Comparison of ENCODE assay signal across 30 cellular contexts in genomic region chr18:8247700-8248099, GRCh38.
"Had no signal": no experiment of that assay in that cellular context is flagged by ENCODE, and none has a peak within 500 bp of the region (broad histone marks: within the 10 kb centered on the region; RNA-seq: fewer than 3 reads in every experiment).

No MANE protein-coding gene starts in this region.

- FAIRE-seq: small intestine, urothelium cell line had no signal

- H3K27me3 ChIP-seq: ascending aorta, brain microvascular endothelial cell, gastrocnemius medialis, sigmoid colon had no signal

- H3K4me3 ChIP-seq: ascending aorta, coronary artery, gastrocnemius medialis, psoas muscle, sigmoid colon, thoracic aorta had no signal

- H3K4me1 ChIP-seq: ascending aorta, gastrocnemius medialis, parathyroid adenoma, psoas muscle had no signal

- DNase-seq: activated CD4-positive, alpha-beta T cell treated with anti-CD3 and anti-CD28 coated beads for 4 hours; activated CD4-positive, alpha-beta T cell treated with anti-CD3 and anti-CD28 coated beads, Interleukin-2, amount 50 U/mL, for 4 hours; activated effector memory CD4-positive, alpha-beta T cell treated with Interleukin-2 at 50 U/mL for 16 hours; activated naive CD4-positive, alpha-beta T cell treated with anti-CD3 and anti-CD28 coated beads for 36 hours; activated naive CD8-positive, alpha-beta T cell treated with anti-CD3 and anti-CD28 coated beads for 36 hours; activated T-cell treated with anti-CD3 and anti-CD28 coated beads for 4 hours; brain microvascular endothelial cell; effector memory CD8-positive, alpha-beta T cell; erythroblast; gastrocnemius medialis; glutamatergic neuron; islet precursor cell; mammary epithelial cell; naive B cell; nephron progenitor cell; nucleus accumbens; psoas muscle; sigmoid colon; small intestine; stimulated activated CD4-positive, alpha-beta T cell treated with anti-CD3 and anti-CD28 coated beads, Interleukin-4, amount 100 ng/mL, for 24 hours; trophoblast cell had no signal

- H3K9me3 Mint-ChIP-seq: activated naive CD4-positive, alpha-beta T cell treated with anti-CD3 and anti-CD28 coated beads for 36 hours; activated naive CD8-positive, alpha-beta T cell treated with anti-CD3 and anti-CD28 coated beads for 36 hours; effector memory CD8-positive, alpha-beta T cell; stimulated activated effector memory CD8-positive, alpha-beta T cell treated with anti-CD3 and anti-CD28 coated beads, Interleukin-12 subunit alpha, Interleukin-12 subunit beta, amount 100 ng/mL, for 72 hours; T-helper 2 cell treated with Interferon-gamma antibody and Interleukin-4, amounts not matched to agents 5 μg/mL and 100 μg/mL, for 36 hours had no signal

- H3K36me3 Mint-ChIP-seq: activated naive CD8-positive, alpha-beta T cell treated with anti-CD3 and anti-CD28 coated beads for 36 hours; naive B cell; stimulated activated effector memory CD8-positive, alpha-beta T cell treated with anti-CD3 and anti-CD28 coated beads, Interleukin-12 subunit alpha, Interleukin-12 subunit beta, amount 100 ng/mL, for 72 hours had no signal

- H3K9ac ChIP-seq: parathyroid adenoma had no signal

- H3K27ac Mint-ChIP-seq: activated naive CD4-positive, alpha-beta T cell treated with anti-CD3 and anti-CD28 coated beads for 36 hours; activated naive CD8-positive, alpha-beta T cell treated with anti-CD3 and anti-CD28 coated beads for 36 hours; effector memory CD8-positive, alpha-beta T cell; mesothelial cell of epicardium; naive B cell; nephron progenitor cell; stimulated activated effector memory CD8-positive, alpha-beta T cell treated with anti-CD3 and anti-CD28 coated beads, Interleukin-12 subunit alpha, Interleukin-12 subunit beta, amount 100 ng/mL, for 72 hours; stimulated activated naive CD8-positive, alpha-beta T cell treated with anti-CD3 and anti-CD28 coated beads, Interleukin-15, Interleukin-2, amounts not matched to agents 100 ng/mL and 50 ng/mL, for 24 hours; T-helper 2 cell treated with Interferon-gamma antibody and Interleukin-4, amounts not matched to agents 5 μg/mL and 100 μg/mL, for 36 hours had no signal

- H3K4me1 Mint-ChIP-seq: activated naive CD8-positive, alpha-beta T cell treated with anti-CD3 and anti-CD28 coated beads for 36 hours; naive B cell; stimulated activated effector memory CD8-positive, alpha-beta T cell treated with anti-CD3 and anti-CD28 coated beads, Interleukin-12 subunit alpha, Interleukin-12 subunit beta, amount 100 ng/mL, for 72 hours had no signal

- H3K36me3 ChIP-seq: brain microvascular endothelial cell, gastrocnemius medialis, thoracic aorta had no signal

- ATAC-seq: effector memory CD8-positive, alpha-beta T cell; gastrocnemius medialis; psoas muscle; stimulated activated effector memory CD8-positive, alpha-beta T cell treated with anti-CD3 and anti-CD28 coated beads, Interleukin-12 subunit alpha, Interleukin-12 subunit beta, amount 100 ng/mL, for 72 hours had no signal

- H3K4me3 Mint-ChIP-seq: activated naive CD4-positive, alpha-beta T cell treated with anti-CD3 and anti-CD28 coated beads for 36 hours; activated naive CD8-positive, alpha-beta T cell treated with anti-CD3 and anti-CD28 coated beads for 36 hours; effector memory CD8-positive, alpha-beta T cell; mesothelial cell of epicardium; nephron progenitor cell; stimulated activated effector memory CD8-positive, alpha-beta T cell treated with anti-CD3 and anti-CD28 coated beads, Interleukin-12 subunit alpha, Interleukin-12 subunit beta, amount 100 ng/mL, for 72 hours; stimulated activated naive CD8-positive, alpha-beta T cell treated with anti-CD3 and anti-CD28 coated beads, Interleukin-15, Interleukin-2, amounts not matched to agents 100 ng/mL and 50 ng/mL, for 24 hours; T-helper 2 cell treated with Interferon-gamma antibody and Interleukin-4, amounts not matched to agents 5 μg/mL and 100 μg/mL, for 36 hours had no signal

- H3K79me2 ChIP-seq: parathyroid adenoma had no signal

- H3K27me3 Mint-ChIP-seq: effector memory CD8-positive, alpha-beta T cell had no signal

- H3K9me3 ChIP-seq: ascending aorta, gastrocnemius medialis, psoas muscle, sigmoid colon, thoracic aorta had no signal

- H2AFZ ChIP-seq: parathyroid adenoma had no signal

- H3K27ac ChIP-seq: ascending aorta, brain microvascular endothelial cell, coronary artery, gastrocnemius medialis, parathyroid adenoma, psoas muscle, sigmoid colon, thoracic aorta had no signal
